In genomic region chr16:66483689-66484452, GRCh38 we compare ENCODE assay signal across 8 cellular contexts. TPM values are rescaled to one million over a fixed set of nuclear protein-coding genes. Genes with fewer than 3 reads are reported as not detected.
DNase-seq lines count a peak whose midpoint lies in the region; ATAC-seq and TF ChIP-seq lines count a peak whose summit lies in the region.

No MANE protein-coding gene starts in this region.

- no peak overlapping the region for H3K4me3 Mint-ChIP-seq in activated CD4-positive, alpha-beta memory T cell treated with anti-CD3 and anti-CD28 coated beads for 36 hours

- POLR2A ChIA-PET in activated CD4-positive, alpha-beta memory T cell treated with anti-CD3 and anti-CD28 coated beads for 36 hours (lab: Charles Lee) = no interaction called here

- H3K27me3 ChIP-seq in dorsolateral prefrontal cortex = no peaks in the 10 kb centered on the region

- no peak overlapping the region for H3K4me3 ChIP-seq in dorsolateral prefrontal cortex

- peak; percentile 97 for TF ChIP-seq CTCF in GM12874 (IDR thresholded peaks at IDR 0.05; ENCODE audit: insufficient read depth, low read depth, low read length)
- peak; percentile 59 to 97 (median 92) for TF ChIP-seq CTCF in dorsolateral prefrontal cortex (IDR thresholded peaks at IDR 0.05 in 54 of 56, conservative IDR thresholded peaks at IDR 0.05 in 2 of 56; ENCODE audit: low read depth in 1 of 56, partially characterized antibody in 56 of 56)

- H3K4me1 Mint-ChIP-seq in activated CD4-positive, alpha-beta memory T cell treated with anti-CD3 and anti-CD28 coated beads for 36 hours (ENCODE audit: low read depth) = peaks cover 19% of the 10 kb centered on the region

- peak; percentile 53 for ATAC-seq in HG03135 (IDR thresholded peaks at IDR 0.05; ENCODE audit: unreplicated experiment)

- DNase-seq in 8988T (peak; percentile 86), NCI-H748 treated with DMSO at 0.1 percent for 48 hours (lab: John Stamatoyannopoulos, UW) (peak; percentile 54), dorsolateral prefrontal cortex (peak; percentile 67 to 83 (median 78)), medulla oblongata (ENCODE audit: extremely low spot score) (peak; percentile 79)
- peak; percentile 85 for DNase-seq in activated CD4-positive, alpha-beta memory T cell treated with anti-CD3 and anti-CD28 coated beads for 36 hours
- peak; percentile 44 for DNase-seq in stimulated activated CD8-positive, alpha-beta memory T cell treated with anti-CD3 and anti-CD28 coated beads, Interleukin-15, amount 100 ng/mL, for 24 hours (ENCODE audit: low read depth)

- intact Hi-C loops in activated CD4-positive, alpha-beta memory T cell treated with anti-CD3 and anti-CD28 coated beads for 36 hours (cut with micrococcal nuclease) = loop anchor here (1.0 kb wide), 3 partner anchors 78 to 127 kb away; no protein-coding TSS in a partner anchor
- intact Hi-C loops in dorsolateral prefrontal cortex (cut with DNase I) = loop anchor here (1.0 to 10.0 kb wide), 6 partner anchors 33 to 261 kb away; no protein-coding TSS in a partner anchor

- H3K27ac Mint-ChIP-seq in activated CD4-positive, alpha-beta memory T cell treated with anti-CD3 and anti-CD28 coated beads for 36 hours = peak overlapping the region; percentile 79

- peak overlapping the region in 2 of 59 donors; percentile 5 to 25 for H3K27ac ChIP-seq in dorsolateral prefrontal cortex

- H3K36me3 Mint-ChIP-seq in activated CD4-positive, alpha-beta memory T cell treated with anti-CD3 and anti-CD28 coated beads for 36 hours = no peaks in the 10 kb centered on the region

- H3K9me3 Mint-ChIP-seq in activated CD4-positive, alpha-beta memory T cell treated with anti-CD3 and anti-CD28 coated beads for 36 hours = no peaks in the 10 kb centered on the region

- CTCF ChIA-PET in activated CD4-positive, alpha-beta memory T cell treated with anti-CD3 and anti-CD28 coated beads for 36 hours (lab: Charles Lee) = interaction anchor here (0.6 to 3.7 kb wide), 12 partner anchors 10 to 105 kb away, joined by 3 to 77 read pairs (median 4); no protein-coding TSS in a partner anchor

- no peaks in the 10 kb centered on the region for H3K27me3 Mint-ChIP-seq in activated CD4-positive, alpha-beta memory T cell treated with anti-CD3 and anti-CD28 coated beads for 36 hours

RNA-seq across cellular contexts. Expression of gene BEAN1, which starts 56.8 kb away (rescaled TPM):
- total RNA-seq in activated CD4-positive, alpha-beta memory T cell treated with anti-CD3 and anti-CD28 coated beads for 36 hours = not detected
- total RNA-seq in dorsolateral prefrontal cortex = 10 to 100 TPM in 37 of 120 experiments, 1 to 10 TPM in 83; 2.0 to 14.4 (median 8.4) TPM
